In the genomic region with DNA sequence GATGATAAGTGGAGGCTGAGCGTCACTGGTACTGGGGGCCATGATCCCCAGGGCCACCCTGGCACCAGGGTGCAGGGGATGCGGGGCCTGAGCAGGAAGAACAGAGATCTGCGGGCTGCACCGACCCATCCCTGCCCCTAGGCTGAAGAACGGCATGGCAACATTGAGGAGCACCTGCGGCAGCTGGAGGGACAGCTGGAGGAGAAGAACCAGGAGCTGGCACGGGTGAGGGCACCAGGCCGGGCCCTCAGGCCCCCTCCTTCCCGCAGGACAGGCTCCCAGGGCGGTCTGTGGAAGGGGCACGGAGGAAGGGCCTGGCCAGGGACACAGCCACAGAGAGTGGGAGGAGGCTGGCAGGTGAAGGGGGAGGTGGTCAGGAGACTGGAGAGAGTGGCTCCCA, we compare ENCODE assay signal across 1 cellular context.
TF ChIP-seq lines count a peak whose summit lies in the region.

No MANE protein-coding gene starts in this region.

TF ChIP-seq in IMR-90, 13 proteins besides CTCF, POLR2A, EP300 and RAD21 (continued from another document):
- TF ChIP-seq CHD1 (IDR thresholded peaks at IDR 0.05; ENCODE audit: low read depth, low read length): no peak
